Comparison of ENCODE assay signal across 10 cellular contexts in genomic region chr1:217027403-217028080, GRCh38.
DNase-seq lines count a peak whose midpoint lies in the region; ATAC-seq lines count a peak whose summit lies in the region.
"Had no signal": no experiment of that assay in that cellular context is flagged by ENCODE, and none has a peak within 500 bp of the region (broad histone marks: within the 10 kb centered on the region; RNA-seq: fewer than 3 reads in every experiment).

No MANE protein-coding gene starts in this region.

- H3K9me3 ChIP-seq in effector memory CD4-positive, alpha-beta T cell (ENCODE audit: control insufficient read depth, low read length) = no peaks in the 10 kb centered on the region
- H3K9me3 ChIP-seq: thoracic aorta had no signal

- no peaks in the 10 kb centered on the region for H3K36me3 ChIP-seq in effector memory CD4-positive, alpha-beta T cell (ENCODE audit: control insufficient read depth, insufficient read depth, low read length)
- H3K36me3 ChIP-seq: thoracic aorta had no signal

- H3K4me3 ChIP-seq in effector memory CD4-positive, alpha-beta T cell (ENCODE audit: insufficient read depth, low read depth, low read length, poor library complexity, severe bottlenecking) = no peak overlapping the region
- H3K4me3 ChIP-seq: thoracic aorta had no signal

- peak; percentile 93 for ATAC-seq in HG02798 (IDR thresholded peaks at IDR 0.05; ENCODE audit: poor library complexity, unreplicated experiment)
- ATAC-seq in HG03565 (IDR thresholded peaks at IDR 0.05; ENCODE audit: unreplicated experiment) = peak; percentile 94
- ATAC-seq: activated T-helper 17 cell treated with anti-CD3 and anti-CD28 coated beads, Interleukin-2, amount 50 U/mL, for 72 hours had no signal

- H3K27me3 ChIP-seq in effector memory CD4-positive, alpha-beta T cell (replicated peaks; ENCODE audit: control insufficient read depth, insufficient read depth, low read length, poor library complexity, severe bottlenecking) = no peaks in the 10 kb centered on the region

- peak; percentile 1 for DNase-seq in GM19240 (ENCODE audit: insufficient read length, low spot score)
- DNase-seq in substantia nigra (lab: John Stamatoyannopoulos, UW) = no peak
- no peak for DNase-seq in D341Med (ENCODE audit: low spot score)
- DNase-seq in activated CD8-positive, alpha-beta memory T cell treated with anti-CD3 and anti-CD28 coated beads for 24 hours = no peak
- no peak for DNase-seq in effector memory CD4-positive, alpha-beta T cell
- DNase-seq: NCI-H446 treated with DMSO at 0.1 percent for 48 hours had no signal

- H3K4me1 ChIP-seq in effector memory CD4-positive, alpha-beta T cell (ENCODE audit: control insufficient read depth, insufficient read depth, low read length, poor library complexity, severe bottlenecking) = no peaks in the 10 kb centered on the region

- peak overlapping the region; percentile 19 for H3K27ac ChIP-seq in substantia nigra (ENCODE audit: low read depth, low read length, poor library complexity, severe bottlenecking)
- H3K27ac ChIP-seq in effector memory CD4-positive, alpha-beta T cell (ENCODE audit: insufficient read depth, low read length, poor library complexity, severe bottlenecking) = no peak overlapping the region
